In the genomic region with DNA sequence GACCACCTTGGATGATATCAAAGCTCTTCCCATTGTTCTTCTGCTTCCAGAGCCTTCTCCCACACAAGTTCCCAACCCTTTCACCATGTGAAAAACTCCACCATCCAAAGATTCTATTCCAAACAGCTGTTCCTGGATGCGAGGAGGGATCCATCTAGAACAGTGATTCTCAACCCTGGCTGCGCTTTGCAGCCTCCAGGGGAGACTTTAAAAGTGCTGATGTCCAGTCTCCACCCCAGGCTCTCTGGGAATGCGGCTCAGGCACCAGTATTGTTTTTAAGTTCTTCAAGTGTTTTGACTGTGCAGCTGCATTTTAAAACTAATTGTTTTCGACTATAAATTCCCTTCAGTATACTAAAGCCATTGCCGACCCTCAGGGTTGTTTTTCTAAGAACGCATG, we compare ENCODE assay signal across 14 cellular contexts.
A peak's percentile ranks its signal among the peaks of the same experiment; 100 is the strongest.
DNase-seq lines count a peak whose midpoint lies in the region; ATAC-seq and TF ChIP-seq lines count a peak whose summit lies in the region.
"Had no signal": no experiment of that assay in that cellular context is flagged by ENCODE, and none has a peak within 500 bp of the region (broad histone marks: within the 10 kb centered on the region; RNA-seq: fewer than 3 reads in every experiment).

No MANE protein-coding gene starts in this region.

- peak overlapping the region; percentile 8; the same call in 1 of the 2 replicates for H3K56ac ChIP-seq in IMR-90 (ENCODE audit: extremely low read depth, insufficient read depth, low read length)

- H3K36me3 ChIP-seq in IMR-90 (ENCODE audit: control insufficient read depth, insufficient read depth, low read length) (no peaks in the 10 kb centered on the region), adipocyte (ENCODE audit: control insufficient read depth, insufficient read depth, low read length, severe bottlenecking) (no peaks in the 10 kb centered on the region), heart right ventricle (no peaks in the 10 kb centered on the region), skeletal muscle satellite cell (ENCODE audit: insufficient read depth, low read length) (no peaks in the 10 kb centered on the region)
- H3K36me3 ChIP-seq: BE2C had no signal

- peak overlapping the region; percentile 99 for H2BK15ac ChIP-seq in IMR-90 (ENCODE audit: low read depth, low read length)

- peak overlapping the region; percentile 56 for H3K18ac ChIP-seq in IMR-90 (ENCODE audit: low read depth, low read length)

- no peak for DNase-seq in IMR-90
- DNase-seq in adipocyte (ENCODE audit: low read depth), result no peak
- DNase-seq in heart right ventricle, result peak in 1 of 2 donors; percentile 36
- no peak for DNase-seq in NCI-H1930 (lab: John Stamatoyannopoulos, UW)
- no peak for DNase-seq in AG20443 (ENCODE audit: low spot score)
- DNase-seq in NCI-H187 (lab: John Stamatoyannopoulos, UW), result no peak
- DNase-seq: activated CD8-positive, alpha-beta T cell treated with anti-CD3 and anti-CD28 coated beads for 36 hours; NCI-H1417; NCI-H345; stimulated activated naive CD4-positive, alpha-beta T cell treated with Interleukin-2 at 50 U/mL for 16 hours had no signal

- intact Hi-C loops in IMR-90 (cut with micrococcal nuclease), result no loop called here
- intact Hi-C loops in heart right ventricle (cut with DNase I), result loop anchor here in 5 of 10 donors (5.0 to 10.0 kb wide), 5 partner anchors 76 to 531 kb away; a partner anchor contains a TSS

- dilution Hi-C loops in IMR-90 (cut with HindIII; ENCODE audit: low sequenced_read_pairs, unreplicated experiment), result no loop called here

- no peak for ATAC-seq in IMR-90 (ENCODE audit: low read depth)
- peak in 6 of 8 donors; percentile 54 to 73 (median 64) for ATAC-seq in heart right ventricle
- no peak for ATAC-seq in HG03457 (IDR thresholded peaks at IDR 0.05; ENCODE audit: unreplicated experiment)
- ATAC-seq: activated CD8-positive, alpha-beta T cell treated with anti-CD3 and anti-CD28 coated beads for 36 hours had no signal

- peak overlapping the region; percentile 40; the same call in 1 of the 2 replicates for H3K27ac ChIP-seq in IMR-90 (ENCODE audit: insufficient read depth, low read length)
- peak overlapping the region in 9 of 10 donors; percentile 19 to 76 (median 62) for H3K27ac ChIP-seq in heart right ventricle
- H3K27ac ChIP-seq: body of pancreas had no signal

- H3K79me1 ChIP-seq in IMR-90 (ENCODE audit: low read depth in 1 of 2, low read length in 2 of 2), result no peaks in the 10 kb centered on the region

- H4K20me1 ChIP-seq in IMR-90 (ENCODE audit: insufficient read depth, low read length), result no peaks in the 10 kb centered on the region

- peak overlapping the region; percentile 95 for H2AK5ac ChIP-seq in IMR-90 (ENCODE audit: low read depth, low read length)

- H3K14ac ChIP-seq in IMR-90 (replicated peaks; ENCODE audit: low read depth, low read length), result peak overlapping the region; percentile 64

- H3K9me3 ChIP-seq in IMR-90 (ENCODE audit: control insufficient read depth, insufficient read depth, low read length), result no peaks in the 10 kb centered on the region
- H3K9me3 ChIP-seq in adipocyte (ENCODE audit: control insufficient read depth, low read length), result no peaks in the 10 kb centered on the region
- peaks cover 0 to 7% (median 0%) of the 10 kb centered on the region in 11 donors for H3K9me3 ChIP-seq in heart right ventricle
- no peaks in the 10 kb centered on the region for H3K9me3 ChIP-seq in skeletal muscle satellite cell (replicated peaks; ENCODE audit: low read length)
- H3K9me3 ChIP-seq: BE2C, body of pancreas had no signal

- H3K4me2 ChIP-seq in IMR-90 (ENCODE audit: low read depth, low read length) (no peak overlapping the region), skeletal muscle satellite cell (ENCODE audit: low read length) (peak overlapping the region; percentile 46)

- H4K8ac ChIP-seq in IMR-90 (ENCODE audit: low read depth in 2 of 2, low read length in 2 of 2), result peak overlapping the region; percentile 13 to 91

- peak overlapping the region; percentile 81 for H2AFZ ChIP-seq in IMR-90 (replicated peaks; ENCODE audit: low read length, poor library complexity)

- peak overlapping the region; percentile 94 for H2BK120ac ChIP-seq in IMR-90 (ENCODE audit: low read depth, low read length)

- H3K9ac ChIP-seq in IMR-90 (ENCODE audit: low read depth, low read length), result no peak overlapping the region
- peak overlapping the region; percentile 48 for H3K9ac ChIP-seq in adipocyte (ENCODE audit: low read length)
- peak overlapping the region; percentile 79 for H3K9ac ChIP-seq in skeletal muscle satellite cell (ENCODE audit: low read depth, low read length)

- H3K4me1 ChIP-seq in IMR-90 (ENCODE audit: control insufficient read depth, insufficient read depth, low read length) (peaks cover 14% of the 10 kb centered on the region), adipocyte (ENCODE audit: control insufficient read depth, insufficient read depth, low read length) (peaks cover 46% of the 10 kb centered on the region), heart right ventricle (peaks cover 3 to 41% (median 20%) of the 10 kb centered on the region in 9 donors), skeletal muscle satellite cell (ENCODE audit: control insufficient read depth, insufficient read depth, low read length) (peaks cover 54% of the 10 kb centered on the region)
- H3K4me1 ChIP-seq: BE2C, body of pancreas had no signal

- CTCF ChIA-PET in IMR-90 (lab: Yijun Ruan, JAX), result interaction anchor here (0.5 kb wide), 1 partner anchor 515 kb away, joined by 3 read pairs; no protein-coding TSS in a partner anchor

- no peaks in the 10 kb centered on the region for H3K27me3 ChIP-seq in IMR-90 (ENCODE audit: control insufficient read depth, insufficient read depth, low read length)
- H3K27me3 ChIP-seq in adipocyte (replicated peaks; ENCODE audit: control insufficient read depth, insufficient read depth, low read length), result no peaks in the 10 kb centered on the region
- H3K27me3 ChIP-seq in heart right ventricle, result no peaks in the 10 kb centered on the region
- H3K27me3 ChIP-seq in skeletal muscle satellite cell (ENCODE audit: control insufficient read depth, insufficient read depth, low read length), result no peaks in the 10 kb centered on the region
- H3K27me3 ChIP-seq: BE2C, body of pancreas had no signal

- H3K9me1 ChIP-seq in IMR-90 (ENCODE audit: insufficient read depth, low read length), result peaks cover 13% of the 10 kb centered on the region

- H3K4ac ChIP-seq in IMR-90 (ENCODE audit: low read depth, low read length), result peak overlapping the region; percentile 95

- peak overlapping the region; percentile 89 for H2BK5ac ChIP-seq in IMR-90 (ENCODE audit: low read depth, low read length, poor library complexity, severe bottlenecking)

- POLR2A ChIA-PET in IMR-90 (lab: Charles Lee; ENCODE audit: unreplicated experiment), result no interaction called here

- H2AK9ac ChIP-seq in IMR-90 (replicated peaks; ENCODE audit: low read depth, low read length, poor library complexity), result no peak overlapping the region

- H4K91ac ChIP-seq in IMR-90 (ENCODE audit: insufficient read depth, low read depth, low read length), result peak overlapping the region; percentile 27

- no peak for TF ChIP-seq RAD21 in IMR-90 (IDR thresholded peaks at IDR 0.05; ENCODE audit: low read length)

- in situ Hi-C loops in IMR-90 (cut with MboI; ENCODE audit: low sequenced_read_pairs), result no loop called here

- BruUV-seq in IMR-90 (replicated peaks; lab: Mats Ljungman, UMichigan), result no TSS peak

- no peak overlapping the region for H3K4me3 ChIP-seq in IMR-90 (ENCODE audit: insufficient read depth, low read depth, low read length)
- peak overlapping the region; percentile 53 for H3K4me3 ChIP-seq in adipocyte (ENCODE audit: low read length)
- H3K4me3 ChIP-seq in heart right ventricle, result no peak overlapping the region
- H3K4me3 ChIP-seq in skeletal muscle satellite cell (ENCODE audit: low read length), result peak overlapping the region; percentile 2
- H3K4me3 ChIP-seq: body of pancreas had no signal

- TF ChIP-seq CTCF in IMR-90 (conservative IDR thresholded peaks at IDR 0.05; ENCODE audit: low read depth, low read length) (no peak), heart right ventricle (IDR thresholded peaks at IDR 0.05) (no peak)

- H3K23ac ChIP-seq in IMR-90 (ENCODE audit: low read depth, low read length), result peak overlapping the region; percentile 80; the same call in 1 of the 2 replicates

- TF ChIP-seq POLR2A in IMR-90 (IDR thresholded peaks at IDR 0.05; ENCODE audit: low read depth, low read length), result no peak

- peak overlapping the region; percentile 98 for H2BK20ac ChIP-seq in IMR-90 (ENCODE audit: low read depth, low read length)

- H4K5ac ChIP-seq in IMR-90 (ENCODE audit: low read depth, low read length), result peak overlapping the region; percentile 14

- WGBS in IMR-90 (ENCODE audit: extremely low coverage in 2 of 2, insufficient read length in 1 of 2), 2 experiments, result no CpG with 5 or more reads among the region's 6 CpGs
- 66 to 77% methylated on average over 6 of the region's 6 CpGs for WGBS in heart right ventricle, 2 donors

TF ChIP-seq in IMR-90, 13 proteins besides CTCF, POLR2A, EP300 and RAD21 (continues in another document):
- no peak for TF ChIP-seq RCOR1 (IDR thresholded peaks at IDR 0.05; ENCODE audit: insufficient replicate concordance, low read length)
- no peak for TF ChIP-seq BHLHE40 (IDR thresholded peaks at IDR 0.05; ENCODE audit: low read depth, low read length)
- TF ChIP-seq CEBPB (IDR thresholded peaks at IDR 0.05; ENCODE audit: low read depth, low read length), result no peak
- no peak for TF ChIP-seq CHD1 (IDR thresholded peaks at IDR 0.05; ENCODE audit: low read depth, low read length)
- no peak for TF ChIP-seq RFX5 (IDR thresholded peaks at IDR 0.05; ENCODE audit: low read depth, low read length)
- no peak for TF ChIP-seq NFE2L2 (IDR thresholded peaks at IDR 0.05; ENCODE audit: low read depth, low read length)
- TF ChIP-seq, protein P1, sequence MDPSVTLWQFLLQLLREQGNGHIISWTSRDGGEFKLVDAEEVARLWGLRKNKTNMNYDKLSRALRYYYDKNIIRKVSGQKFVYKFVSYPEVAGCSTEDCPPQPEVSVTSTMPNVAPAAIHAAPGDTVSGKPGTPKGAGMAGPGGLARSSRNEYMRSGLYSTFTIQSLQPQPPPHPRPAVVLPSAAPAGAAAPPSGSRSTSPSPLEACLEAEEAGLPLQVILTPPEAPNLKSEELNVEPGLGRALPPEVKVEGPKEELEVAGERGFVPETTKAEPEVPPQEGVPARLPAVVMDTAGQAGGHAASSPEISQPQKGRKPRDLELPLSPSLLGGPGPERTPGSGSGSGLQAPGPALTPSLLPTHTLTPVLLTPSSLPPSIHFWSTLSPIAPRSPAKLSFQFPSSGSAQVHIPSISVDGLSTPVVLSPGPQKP (IDR thresholded peaks at IDR 0.05; ENCODE audit: borderline replicate concordance, low read depth, low read length), result no peak
- TF ChIP-seq, protein P2, sequence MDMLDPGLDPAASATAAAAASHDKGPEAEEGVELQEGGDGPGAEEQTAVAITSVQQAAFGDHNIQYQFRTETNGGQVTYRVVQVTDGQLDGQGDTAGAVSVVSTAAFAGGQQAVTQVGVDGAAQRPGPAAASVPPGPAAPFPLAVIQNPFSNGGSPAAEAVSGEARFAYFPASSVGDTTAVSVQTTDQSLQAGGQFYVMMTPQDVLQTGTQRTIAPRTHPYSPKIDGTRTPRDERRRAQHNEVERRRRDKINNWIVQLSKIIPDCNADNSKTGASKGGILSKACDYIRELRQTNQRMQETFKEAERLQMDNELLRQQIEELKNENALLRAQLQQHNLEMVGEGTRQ (IDR thresholded peaks at IDR 0.05; ENCODE audit: low read depth, low read length), result no peak

Comparison
In these comparisons a context has a peak if more than half of its experiments do, and no peak if none do; other contexts are left out.
1. ATAC-seq: peak in heart right ventricle (6 of 8); none in IMR-90 (single experiment) and HG03457 (single experiment).
2. H3K4me3 ChIP-seq: peak in adipocyte (single experiment) and skeletal muscle satellite cell (single experiment); none in IMR-90 (single experiment) and heart right ventricle (0 of 10).